1 cellular context compared by ENCODE assay signal in genomic region chr11:62830904-62831519, GRCh38.
A peak's percentile ranks its signal among the peaks of the same experiment; 100 is the strongest.
TF ChIP-seq lines count a peak whose summit lies in the region.

No MANE protein-coding gene starts in this region.

TF ChIP-seq in H1, 55 proteins besides CTCF, POLR2A, EP300 and RAD21:
- TF ChIP-seq EGR1 (IDR thresholded peaks at IDR 0.05; ENCODE audit: borderline replicate concordance, low read depth, low read length): 0 out of 2 replicates have a peak, but pooled peaks have one; percentile 12
- TF ChIP-seq BACH1 (IDR thresholded peaks at IDR 0.05; ENCODE audit: low read length): no peak
- TF ChIP-seq TAF7 (optimal IDR thresholded peaks at IDR 0.05; ENCODE audit: borderline replicate concordance, low read depth, low read length): peak; percentile 84
- TF ChIP-seq ATF3 (IDR thresholded peaks at IDR 0.05; ENCODE audit: insufficient read depth, low read depth, low read length): no peak
- TF ChIP-seq ASH2L (IDR thresholded peaks at IDR 0.05; ENCODE audit: low read length): peak; percentile 96
- TF ChIP-seq KDM4A (IDR thresholded peaks at IDR 0.05; ENCODE audit: low read depth, low read length, severe bottlenecking): peak; percentile 94
- 0 out of 2 replicates have a peak, but pooled peaks have one; percentile 69 for TF ChIP-seq RBBP5 (IDR thresholded peaks at IDR 0.05; ENCODE audit: borderline replicate concordance, low read depth, low read length)
- TF ChIP-seq EZH2 (IDR thresholded peaks at IDR 0.05; ENCODE audit: low read depth, low read length, severe bottlenecking): no peak
- no peak for TF ChIP-seq POU5F1 (IDR thresholded peaks at IDR 0.05; ENCODE audit: low read depth, low read length)
- TF ChIP-seq HDAC2 (IDR thresholded peaks at IDR 0.05; ENCODE audit: borderline replicate concordance in 1 of 2, low read depth in 2 of 2, low read length in 2 of 2): peak in 1 of 2 experiments; percentile 77; a peak in 1 of 4 replicates
- no peak for TF ChIP-seq TCF12 (IDR thresholded peaks at IDR 0.05; ENCODE audit: low read depth, low read length)
TF ChIP-seq in H1: peak in this region for 6.
